ENCODE assay signal across 8 cellular contexts in genomic region chr1:23019094-23019850, GRCh38. TPM values are rescaled to one million over a fixed set of nuclear protein-coding genes. Genes with fewer than 3 reads are reported as not detected.
DNase-seq lines count a peak whose midpoint lies in the region; ATAC-seq and TF ChIP-seq lines count a peak whose summit lies in the region.

TSS of gene KDM1A (plus strand) at chr1:23019468. CDS start at chr1:23019597, 129 bp downstream.

- H3K4me1 Mint-ChIP-seq in activated naive CD8-positive, alpha-beta T cell treated with anti-CD3 and anti-CD28 coated beads, Interleukin-2, amount 50 U/mL, for 24 hours = peaks cover 46% of the 10 kb centered on the region

- H3K36me3 ChIP-seq in parathyroid adenoma (ENCODE audit: control insufficient read depth, insufficient read depth, low read length) (no peaks in the 10 kb centered on the region), tibial nerve (no peaks in the 10 kb centered on the region)

- 0 to 1% methylated on average over 26 to 68 of the region's 84 CpGs for WGBS in tibial nerve, 2 donors

- intact Hi-C loops in Right ventricle myocardium superior (cut with DNase I) = no loop called here

- peaks cover 6% of the 10 kb centered on the region for H3K79me2 ChIP-seq in parathyroid adenoma

- peak within 1 kb of the TSS; percentile 89 for H3K27ac Mint-ChIP-seq in activated naive CD8-positive, alpha-beta T cell treated with anti-CD3 and anti-CD28 coated beads, Interleukin-2, amount 50 U/mL, for 24 hours

- H3K27me3 ChIP-seq in parathyroid adenoma (ENCODE audit: control insufficient read depth, insufficient read depth, low read length) (no peaks in the 10 kb centered on the region), tibial nerve (no peaks in the 10 kb centered on the region)

- H3K9ac ChIP-seq in parathyroid adenoma = peak within 1 kb of the TSS; percentile 84

- H3K27ac ChIP-seq in parathyroid adenoma = peak within 1 kb of the TSS; percentile 81
- peak within 1 kb of the TSS; percentile 75 to 94 (median 92) for H3K27ac ChIP-seq in tibial nerve

- peak; percentile 98 for DNase-seq in NCI-H128 (lab: John Stamatoyannopoulos, UW; ENCODE audit: unreplicated experiment)
- peak; percentile 97 for DNase-seq in SW480 (ENCODE audit: low spot score)
- DNase-seq in activated naive CD8-positive, alpha-beta T cell treated with anti-CD3 and anti-CD28 coated beads, Interleukin-2, amount 50 U/mL, for 24 hours = peak; percentile 95
- peak; percentile 99 for DNase-seq in Right ventricle myocardium superior
- DNase-seq in tibial nerve (ENCODE audit: low spot score in 2 of 2) = peak; percentile 94

- no peaks in the 10 kb centered on the region for H3K9me3 ChIP-seq in parathyroid adenoma (ENCODE audit: control insufficient read depth, low read length)
- H3K9me3 ChIP-seq in tibial nerve = peaks cover 0 to 13% (median 0%) of the 10 kb centered on the region in 4 donors

- peak; percentile 80 to 94 for TF ChIP-seq EP300 in tibial nerve (IDR thresholded peaks at IDR 0.05)

- peak within 1 kb of the TSS; percentile 93 for H3K4me3 ChIP-seq in parathyroid adenoma (ENCODE audit: low read depth, low read length)
- peak within 1 kb of the TSS; percentile 85 to 92 (median 88) for H3K4me3 ChIP-seq in tibial nerve

- H3K36me3 Mint-ChIP-seq in activated naive CD8-positive, alpha-beta T cell treated with anti-CD3 and anti-CD28 coated beads, Interleukin-2, amount 50 U/mL, for 24 hours (ENCODE audit: low read depth) = peaks cover 25% of the 10 kb centered on the region

- peak within 1 kb of the TSS; percentile 99 for H3K4me2 ChIP-seq in parathyroid adenoma (ENCODE audit: low read length)

- peak; percentile 15 to 69 for TF ChIP-seq POLR2A in tibial nerve (IDR thresholded peaks at IDR 0.05)

- H3K4me1 ChIP-seq in parathyroid adenoma = no peaks in the 10 kb centered on the region
- H3K4me1 ChIP-seq in tibial nerve = peaks cover 0 to 25% (median 6%) of the 10 kb centered on the region in 4 donors

- TF ChIP-seq CTCF in GM12873 (IDR thresholded peaks at IDR 0.05; ENCODE audit: insufficient read depth, low read depth, low read length, missing control alignments) (peak; percentile 39), parathyroid adenoma (IDR thresholded peaks at IDR 0.05) (peak; percentile 11), tibial nerve (IDR thresholded peaks at IDR 0.05) (peak in 2 of 5 experiments; percentile 17 to 44)

- H3K27me3 Mint-ChIP-seq in activated naive CD8-positive, alpha-beta T cell treated with anti-CD3 and anti-CD28 coated beads, Interleukin-2, amount 50 U/mL, for 24 hours = no peaks in the 10 kb centered on the region

- H3K9me3 Mint-ChIP-seq in activated naive CD8-positive, alpha-beta T cell treated with anti-CD3 and anti-CD28 coated beads, Interleukin-2, amount 50 U/mL, for 24 hours = peaks cover 8% of the 10 kb centered on the region

- peak within 1 kb of the TSS; percentile 87 for H2AFZ ChIP-seq in parathyroid adenoma

- peak within 1 kb of the TSS; percentile 99 for H3K4me3 Mint-ChIP-seq in activated naive CD8-positive, alpha-beta T cell treated with anti-CD3 and anti-CD28 coated beads, Interleukin-2, amount 50 U/mL, for 24 hours

- ATAC-seq in HG02678 (IDR thresholded peaks at IDR 0.05; ENCODE audit: unreplicated experiment) (peak; percentile 95), Right ventricle myocardium superior (ENCODE audit: poor library complexity) (peak; percentile 99)
- peak; percentile 98 for ATAC-seq in activated naive CD8-positive, alpha-beta T cell treated with anti-CD3 and anti-CD28 coated beads, Interleukin-2, amount 50 U/mL, for 24 hours

RNA-seq across cellular contexts. Expression of gene KDM1A, which starts in this region (rescaled TPM):
- total RNA-seq in Right ventricle myocardium superior (29.8 TPM), tibial nerve (10 to 100 TPM; 44.4 to 56.5 (median 52.2) TPM)

Comparison
In these comparisons a context has a peak if more than half of its experiments do, and no peak if none do; other contexts are left out.
1. Peak in every context shown above with its lines: DNase-seq, ATAC-seq, H3K4me3 ChIP-seq and H3K27ac ChIP-seq.